Comparison of ENCODE assay signal across 10 cellular contexts in genomic region chr3:125918024-125918423, GRCh38. TPM values are rescaled to one million over a fixed set of nuclear protein-coding genes. Genes with fewer than 3 reads are reported as not detected.
A peak's percentile ranks its signal among the peaks of the same experiment; 100 is the strongest.
DNase-seq lines count a peak whose midpoint lies in the region; ATAC-seq and TF ChIP-seq lines count a peak whose summit lies in the region.
"Not testable (repeated sequence)": the region's sequence is repeated elsewhere in the genome, so short reads cannot be mapped to it uniquely, and the experiment has no call there.
"Had no signal": no experiment of that assay in that cellular context is flagged by ENCODE, and none has a peak within 500 bp of the region (broad histone marks: within the 10 kb centered on the region; RNA-seq: fewer than 3 reads in every experiment).

No MANE protein-coding gene starts in this region.

- H3F3A ChIP-seq in neural progenitor cell (ENCODE audit: low read depth): not testable (repeated sequence)

- peak overlapping the region; percentile 60 for H3K27ac Mint-ChIP-seq in activated T-cell treated with anti-CD3 and anti-CD28 coated beads, Interleukin-2, amount 50 U/mL, for 72 hours
- H3K27ac Mint-ChIP-seq in activated naive CD8-positive, alpha-beta T cell treated with anti-CD3 and anti-CD28 coated beads for 36 hours; neural progenitor cell: not testable (repeated sequence)
- H3K27ac Mint-ChIP-seq in stimulated activated naive B cell treated with anti-CD40 and anti-IgM and Interleukin-4, amounts not matched to agents 10 μg/mL and 1 μg/mL and 100 μg/mL, for 72 hours: peak overlapping the region; percentile 37

- peak overlapping the region in 1 of 2 donors; percentile 20 for H3K4me3 Mint-ChIP-seq in activated T-cell treated with anti-CD3 and anti-CD28 coated beads, Interleukin-2, amount 50 U/mL, for 72 hours
- H3K4me3 Mint-ChIP-seq in activated naive CD8-positive, alpha-beta T cell treated with anti-CD3 and anti-CD28 coated beads for 36 hours: peak overlapping the region; percentile 83
- H3K4me3 Mint-ChIP-seq in neural progenitor cell: peak overlapping the region; percentile 44
- H3K4me3 Mint-ChIP-seq in stimulated activated naive B cell treated with anti-CD40 and anti-IgM and Interleukin-4, amounts not matched to agents 10 μg/mL and 1 μg/mL and 100 μg/mL, for 72 hours: not testable (repeated sequence)

- H3K4me1 Mint-ChIP-seq in activated T-cell treated with anti-CD3 and anti-CD28 coated beads, Interleukin-2, amount 50 U/mL, for 72 hours (ENCODE audit: low read depth): peaks cover 32% of the 10 kb centered on the region
- H3K4me1 Mint-ChIP-seq in activated naive CD8-positive, alpha-beta T cell treated with anti-CD3 and anti-CD28 coated beads for 36 hours: peaks cover 34% of the 10 kb centered on the region
- H3K4me1 Mint-ChIP-seq in neural progenitor cell: peaks cover 17% of the 10 kb centered on the region
- peaks cover 12 to 24% of the 10 kb centered on the region in 2 donors for H3K4me1 Mint-ChIP-seq in stimulated activated naive B cell treated with anti-CD40 and anti-IgM and Interleukin-4, amounts not matched to agents 10 μg/mL and 1 μg/mL and 100 μg/mL, for 72 hours

- not testable (repeated sequence) for DNase-seq in OCI-LY7 (ENCODE audit: low spot score); activated T-cell treated with anti-CD3 and anti-CD28 coated beads, Interleukin-2, amount 50 U/mL, for 72 hours; activated naive CD8-positive, alpha-beta T cell treated with anti-CD3 and anti-CD28 coated beads for 36 hours; fibroblast of lung (ENCODE audit: low read depth in 2 of 2); neural progenitor cell (ENCODE audit: low spot score); stimulated activated naive B cell treated with anti-CD40 and anti-IgM and Interleukin-4, amounts not matched to agents 10 μg/mL and 1 μg/mL and 100 μg/mL, for 72 hours

- TF ChIP-seq CTCF in HEK293 (tag by site-specific recombination; IDR thresholded peaks at IDR 0.05); OCI-LY7 (conservative IDR thresholded peaks at IDR 0.05; ENCODE audit: low read length); fibroblast of lung (conservative IDR thresholded peaks at IDR 0.05 in 1 of 2, IDR thresholded peaks at IDR 0.05 in 1 of 2; ENCODE audit: low read depth in 1 of 2, low read length in 2 of 2); neural progenitor cell (IDR thresholded peaks at IDR 0.05): not testable (repeated sequence)

- POLR2A ChIA-PET in HEK293 (lab: Yijun Ruan, JAX); OCI-LY7 (lab: Charles Lee): not testable (repeated sequence)

- H3K36me3 ChIP-seq in BLaER1; HEK293 (ENCODE audit: control insufficient read depth in 2 of 2, insufficient read depth in 1 of 2, low read length in 2 of 2); OCI-LY7 (ENCODE audit: insufficient read depth, low read length); fibroblast of lung (ENCODE audit: control insufficient read depth, insufficient read depth, low read length); neural progenitor cell: not testable (repeated sequence)

- not testable (repeated sequence) for H3K36me3 Mint-ChIP-seq in activated T-cell treated with anti-CD3 and anti-CD28 coated beads, Interleukin-2, amount 50 U/mL, for 72 hours (ENCODE audit: insufficient read depth in 2 of 2); activated naive CD8-positive, alpha-beta T cell treated with anti-CD3 and anti-CD28 coated beads for 36 hours; neural progenitor cell; stimulated activated naive B cell treated with anti-CD40 and anti-IgM and Interleukin-4, amounts not matched to agents 10 μg/mL and 1 μg/mL and 100 μg/mL, for 72 hours

- not testable (repeated sequence) for BruUV-seq in OCI-LY7 (replicated peaks; lab: Mats Ljungman, UMichigan)

- intact Hi-C loops in OCI-LY7 (cut with micrococcal nuclease; ENCODE audit: unreplicated experiment): loop anchor here (5.0 kb wide), 2 partner anchors 151 to 326 kb away; no protein-coding TSS in a partner anchor

- H3K4me1 ChIP-seq in BLaER1 (peaks cover 56% of the 10 kb centered on the region), OCI-LY7 (ENCODE audit: insufficient read depth, low read length, poor library complexity, severe bottlenecking) (peaks cover 23% of the 10 kb centered on the region)
- H3K4me1 ChIP-seq in HEK293 (ENCODE audit: control insufficient read depth, insufficient read depth, low read length); fibroblast of lung (ENCODE audit: control insufficient read depth, extremely low read depth, insufficient read depth, low read length); neural progenitor cell: not testable (repeated sequence)

- not testable (repeated sequence) for H3K9me2 ChIP-seq in OCI-LY7 (ENCODE audit: insufficient read depth, low read length)

- ATAC-seq in activated T-cell treated with anti-CD3 and anti-CD28 coated beads, Interleukin-2, amount 50 U/mL, for 72 hours (replicated peaks in 1 of 2); stimulated activated naive B cell treated with anti-CD40 and anti-IgM and Interleukin-4, amounts not matched to agents 10 μg/mL and 1 μg/mL and 100 μg/mL, for 72 hours (replicated peaks): not testable (repeated sequence)

- CTCF ChIA-PET in HEK293 (lab: Yijun Ruan, JAX); OCI-LY7 (lab: Charles Lee; ENCODE audit: unreplicated experiment): not testable (repeated sequence)

- H3K9me3 Mint-ChIP-seq in activated T-cell treated with anti-CD3 and anti-CD28 coated beads, Interleukin-2, amount 50 U/mL, for 72 hours; activated naive CD8-positive, alpha-beta T cell treated with anti-CD3 and anti-CD28 coated beads for 36 hours; neural progenitor cell; stimulated activated naive B cell treated with anti-CD40 and anti-IgM and Interleukin-4, amounts not matched to agents 10 μg/mL and 1 μg/mL and 100 μg/mL, for 72 hours: not testable (repeated sequence)

- H3K9ac ChIP-seq in BLaER1; fibroblast of lung (ENCODE audit: insufficient read depth, low read length); neural progenitor cell: not testable (repeated sequence)

- not testable (repeated sequence) for H3K9me3 ChIP-seq in BLaER1; HEK293 (ENCODE audit: control insufficient read depth, insufficient read depth, low read depth, low read length); OCI-LY7 (ENCODE audit: low read length); fibroblast of lung (ENCODE audit: control insufficient read depth, insufficient read depth, low read depth, low read length); neural progenitor cell (ENCODE audit: low read depth)

- H4K20me1 ChIP-seq in BLaER1; OCI-LY7 (ENCODE audit: insufficient read depth, low read length); fibroblast of lung (ENCODE audit: control insufficient read depth, extremely low read depth, insufficient read depth, low read length); neural progenitor cell (ENCODE audit: low read depth): not testable (repeated sequence)

- H3K27me3 Mint-ChIP-seq in activated T-cell treated with anti-CD3 and anti-CD28 coated beads, Interleukin-2, amount 50 U/mL, for 72 hours (ENCODE audit: low read depth); activated naive CD8-positive, alpha-beta T cell treated with anti-CD3 and anti-CD28 coated beads for 36 hours; neural progenitor cell (ENCODE audit: insufficient read depth, low read depth); stimulated activated naive B cell treated with anti-CD40 and anti-IgM and Interleukin-4, amounts not matched to agents 10 μg/mL and 1 μg/mL and 100 μg/mL, for 72 hours: not testable (repeated sequence)

- not testable (repeated sequence) for H3K79me2 ChIP-seq in OCI-LY7 (ENCODE audit: insufficient read depth, low read depth, low read length); fibroblast of lung (ENCODE audit: control insufficient read depth, insufficient read depth, low read length); neural progenitor cell (ENCODE audit: low read depth)

- H3K4me2 ChIP-seq in BLaER1 (peak overlapping the region; percentile 37; the same call in 1 of the 2 replicates), OCI-LY7 (ENCODE audit: low read length) (peak overlapping the region; percentile 84)
- not testable (repeated sequence) for H3K4me2 ChIP-seq in fibroblast of lung (ENCODE audit: extremely low read depth, insufficient read depth, low read length); neural progenitor cell

- H3K27me3 ChIP-seq in BLaER1; fibroblast of lung (ENCODE audit: control insufficient read depth, insufficient read depth, low read length); neural progenitor cell: not testable (repeated sequence)

- H2AFZ ChIP-seq in OCI-LY7 (ENCODE audit: low read length); fibroblast of lung (ENCODE audit: low read length); neural progenitor cell (replicated peaks): not testable (repeated sequence)

- H3K27ac ChIP-seq in BLaER1; HEK293 (ENCODE audit: extremely low read depth, low read depth, low read length); OCI-LY7 (ENCODE audit: low read depth, low read length, poor library complexity, severe bottlenecking); neural progenitor cell: not testable (repeated sequence)
- H3K27ac ChIP-seq in fibroblast of lung (ENCODE audit: insufficient read depth, low read length): peak overlapping the region; percentile 95

- H3K4me3 ChIP-seq in BLaER1; HEK293 (ENCODE audit: low read depth, low read length); OCI-LY7 (ENCODE audit: low read depth, low read length, poor library complexity, severe bottlenecking); fibroblast of lung (replicated peaks in 1 of 4; ENCODE audit: control extremely low read depth in 1 of 4, insufficient read depth in 1 of 4, low read depth in 3 of 4, low read length in 4 of 4); neural progenitor cell: not testable (repeated sequence)

RNA-seq across cellular contexts. Expression of gene ROPN1B, which starts 51.0 kb away (rescaled TPM):
- not detected in 2 replicates for total RNA-seq in OCI-LY7 (2014; rRNA removed; shearing (Covaris generic))
- not detected in 2 replicates for total RNA-seq in OCI-LY7 (2022)
- total RNA-seq in activated T-cell treated with anti-CD3 and anti-CD28 coated beads, Interleukin-2, amount 50 U/mL, for 72 hours: not detected
- total RNA-seq in activated naive CD8-positive, alpha-beta T cell treated with anti-CD3 and anti-CD28 coated beads for 36 hours: not detected
- not detected in 2 replicates for total RNA-seq in fibroblast of lung
- not detected in 2 replicates for polyA plus RNA-seq in fibroblast of lung
- polyA plus RNA-seq in fibroblast of lung (2012): not detected in 2 replicates
- not detected in 2 replicates for polyA minus RNA-seq in fibroblast of lung (ENCODE audit: low replicate concordance)
- 0.12 TPM in 1 of 2 replicates, not detected in the other for total RNA-seq in neural progenitor cell (ENCODE audit: low replicate concordance)
- total RNA-seq: A673 had no signal
- polyA plus RNA-seq: BJ had no signal
